In the genomic region with DNA sequence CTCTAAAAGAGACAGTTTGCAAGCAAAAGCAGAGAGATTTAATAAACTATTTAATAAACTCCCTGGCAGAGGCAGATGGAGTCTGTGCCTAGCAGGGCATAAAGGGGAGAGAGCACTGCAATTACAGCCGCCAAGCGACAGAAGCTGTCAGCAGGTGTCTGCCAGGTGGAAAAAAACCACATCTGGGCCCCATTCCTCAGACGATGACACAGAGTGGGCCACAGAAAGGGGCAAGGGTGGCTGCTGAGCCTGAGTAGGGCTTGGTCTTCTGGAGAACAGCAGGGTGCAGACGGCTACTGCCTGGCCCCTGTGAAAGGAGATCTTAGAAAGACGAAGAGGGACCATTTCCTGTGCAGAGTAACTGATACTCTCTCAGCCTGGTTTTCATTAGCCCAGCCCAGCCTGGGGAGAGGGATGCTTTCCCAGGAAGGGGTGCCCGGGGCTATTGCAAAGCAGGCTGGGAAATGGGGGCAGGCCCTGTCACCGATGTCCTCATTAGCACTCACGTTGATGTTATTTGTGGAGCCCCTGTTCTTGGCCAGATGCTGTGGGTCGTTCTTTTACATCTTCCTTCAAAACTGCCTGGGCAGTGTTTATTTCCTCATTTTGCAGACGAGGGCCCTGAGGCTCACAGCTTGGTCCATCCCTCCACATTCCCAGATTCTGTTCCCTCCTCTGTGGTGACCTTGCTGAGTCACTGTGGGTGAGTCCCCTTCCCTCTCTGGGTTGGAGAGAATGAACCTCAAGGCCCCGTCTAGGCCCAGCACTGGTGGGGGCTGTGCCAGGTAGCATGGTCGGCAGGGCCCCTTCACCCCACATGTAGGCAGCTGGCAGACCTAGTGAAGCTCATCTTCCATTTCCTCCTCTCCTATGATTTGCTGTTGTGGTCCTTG, we compare ENCODE assay signal across 1 cellular context.
TF ChIP-seq lines count a peak whose summit lies in the region.

No MANE protein-coding gene starts in this region.

TF ChIP-seq in H1, 55 proteins besides CTCF, POLR2A, EP300 and RAD21:
- TF ChIP-seq GTF2F1 (IDR thresholded peaks at IDR 0.05; ENCODE audit: borderline replicate concordance, low read depth, low read length) (no peak), CHD1 (IDR thresholded peaks at IDR 0.05; ENCODE audit: low read depth, low read length) (no peak), ZNF274 (IDR thresholded peaks at IDR 0.05; ENCODE audit: borderline replicate concordance, extremely low read depth, low read length) (no peak), RFX5 (IDR thresholded peaks at IDR 0.05; ENCODE audit: borderline replicate concordance, low read depth, low read length) (no peak), TBP (IDR thresholded peaks at IDR 0.05; ENCODE audit: low read depth, low read length) (no peak), EZH2 (IDR thresholded peaks at IDR 0.05; ENCODE audit: low read depth, low read length, severe bottlenecking) (no peak)
TF ChIP-seq in H1: peak in this region for 0.
